In the genomic region with DNA sequence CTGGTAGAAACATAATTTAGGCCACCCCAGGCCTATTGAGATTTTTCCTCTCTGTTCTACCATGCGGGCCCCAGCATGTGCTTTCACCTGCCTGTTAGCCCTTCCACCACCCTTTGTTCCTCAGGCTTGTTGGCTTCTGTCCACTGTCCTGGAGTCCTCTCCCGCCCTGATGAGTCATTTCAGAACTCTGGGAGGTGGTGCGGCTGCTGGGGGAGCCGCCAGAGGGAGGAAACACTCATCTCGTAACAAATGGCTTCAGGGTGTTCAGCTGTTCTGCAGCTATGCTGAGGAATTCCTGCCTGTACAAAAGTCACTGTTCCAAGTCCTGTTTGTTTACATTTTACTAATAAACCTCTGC, we compare ENCODE assay signal across 9 cellular contexts. TPM values are rescaled to one million over a fixed set of nuclear protein-coding genes. Genes with fewer than 3 reads are reported as not detected.
DNase-seq lines count a peak whose midpoint lies in the region; ATAC-seq, FAIRE-seq and TF ChIP-seq lines count a peak whose summit lies in the region.
"Had no signal": no experiment of that assay in that cellular context is flagged by ENCODE, and none has a peak within 500 bp of the region (broad histone marks: within the 10 kb centered on the region; RNA-seq: fewer than 3 reads in every experiment).

No MANE protein-coding gene starts in this region.

- no peaks in the 10 kb centered on the region for H3K9me3 ChIP-seq in astrocyte (ENCODE audit: insufficient read depth, low read depth, low read length)
- H3K9me3 ChIP-seq in skeletal muscle tissue (ENCODE audit: control insufficient read depth in 3 of 3, low read length in 3 of 3): no peaks in the 10 kb centered on the region
- H3K9me3 ChIP-seq in WERI-Rb-1 (ENCODE audit: severe bottlenecking): no peaks in the 10 kb centered on the region

- no peaks in the 10 kb centered on the region for H3K27me3 ChIP-seq in astrocyte (ENCODE audit: insufficient read depth, low read length)
- no peaks in the 10 kb centered on the region for H3K27me3 ChIP-seq in skeletal muscle tissue (ENCODE audit: control insufficient read depth in 3 of 3, insufficient read depth in 3 of 3, low read length in 3 of 3)
- no peaks in the 10 kb centered on the region for H3K27me3 ChIP-seq in WERI-Rb-1 (ENCODE audit: insufficient read depth, low read depth, severe bottlenecking)

- FAIRE-seq in astrocyte (lab: Jason Lieb, UNC): peak; percentile 89

- TF ChIP-seq CTCF in AG10803 (conservative IDR thresholded peaks at IDR 0.05; ENCODE audit: low read length) (peak; percentile 70), LNCaP clone FGC (IDR thresholded peaks at IDR 0.05; ENCODE audit: control insufficient read depth, extremely low read depth, insufficient read depth) (peak; percentile 47), astrocyte (IDR thresholded peaks at IDR 0.05; ENCODE audit: insufficient read depth, low read depth, low read length) (peak; percentile 48), WERI-Rb-1 (IDR thresholded peaks at IDR 0.05; ENCODE audit: low read depth, low read length) (no peak)

- peak overlapping the region; percentile 71 for H2AFZ ChIP-seq in astrocyte (ENCODE audit: low read depth, low read length)

- H3K9ac ChIP-seq in astrocyte (ENCODE audit: low read length): peak overlapping the region; percentile 44
- H3K9ac ChIP-seq in skeletal muscle tissue (ENCODE audit: low read depth in 1 of 3, low read length in 3 of 3): peak overlapping the region in 2 of 3 donors; percentile 18 to 65

- no peaks in the 10 kb centered on the region for H3K9me3 Mint-ChIP-seq in astrocyte (ENCODE audit: unreplicated experiment)
- H3K9me3 Mint-ChIP-seq: activated naive CD4-positive, alpha-beta T cell treated with anti-CD3 and anti-CD28 coated beads, Interleukin-2, amount 50 U/mL, for 24 hours had no signal

- H3K36me3 Mint-ChIP-seq in astrocyte (ENCODE audit: low read depth, unreplicated experiment): no peaks in the 10 kb centered on the region
- H3K36me3 Mint-ChIP-seq: activated naive CD4-positive, alpha-beta T cell treated with anti-CD3 and anti-CD28 coated beads, Interleukin-2, amount 50 U/mL, for 24 hours had no signal

- H3K36me3 ChIP-seq in astrocyte (ENCODE audit: insufficient read depth, low read length): no peaks in the 10 kb centered on the region
- no peaks in the 10 kb centered on the region for H3K36me3 ChIP-seq in skeletal muscle tissue (ENCODE audit: control insufficient read depth in 3 of 3, insufficient read depth in 3 of 3, low read length in 3 of 3)
- H3K36me3 ChIP-seq in WERI-Rb-1: no peaks in the 10 kb centered on the region

- no peaks in the 10 kb centered on the region for H3K79me2 ChIP-seq in astrocyte (ENCODE audit: insufficient read depth, low read length)

- no peak for ATAC-seq in GM18498 (IDR thresholded peaks at IDR 0.05; ENCODE audit: unreplicated experiment)

- peaks cover 21% of the 10 kb centered on the region for H3K4me1 ChIP-seq in astrocyte (ENCODE audit: insufficient read depth, low read length)
- peaks cover 10 to 31% (median 22%) of the 10 kb centered on the region in 3 donors for H3K4me1 ChIP-seq in skeletal muscle tissue (ENCODE audit: control insufficient read depth in 3 of 3, insufficient read depth in 3 of 3, low read length in 3 of 3)

- H3K4me3 Mint-ChIP-seq in astrocyte (ENCODE audit: unreplicated experiment): peak overlapping the region; percentile 29
- H3K4me3 Mint-ChIP-seq: activated naive CD4-positive, alpha-beta T cell treated with anti-CD3 and anti-CD28 coated beads, Interleukin-2, amount 50 U/mL, for 24 hours had no signal

- H3K27ac Mint-ChIP-seq in astrocyte (ENCODE audit: unreplicated experiment): peak overlapping the region; percentile 67
- H3K27ac Mint-ChIP-seq: activated naive CD4-positive, alpha-beta T cell treated with anti-CD3 and anti-CD28 coated beads, Interleukin-2, amount 50 U/mL, for 24 hours had no signal

- peak overlapping the region; percentile 64 for H3K4me2 ChIP-seq in astrocyte (ENCODE audit: low read length)

- peaks cover 25% of the 10 kb centered on the region for H3K4me1 Mint-ChIP-seq in astrocyte (ENCODE audit: low read depth, unreplicated experiment)
- H3K4me1 Mint-ChIP-seq: activated naive CD4-positive, alpha-beta T cell treated with anti-CD3 and anti-CD28 coated beads, Interleukin-2, amount 50 U/mL, for 24 hours had no signal

- H4K20me1 ChIP-seq in astrocyte (ENCODE audit: insufficient read depth, low read length): no peaks in the 10 kb centered on the region

- no peak overlapping the region for H3K4me3 ChIP-seq in AG10803 (ENCODE audit: low read length)
- no peak overlapping the region for H3K4me3 ChIP-seq in LNCaP clone FGC (ENCODE audit: low read depth, low read length)
- H3K4me3 ChIP-seq in astrocyte (ENCODE audit: insufficient read depth, low read depth, low read length): no peak overlapping the region
- H3K4me3 ChIP-seq in skeletal muscle tissue (ENCODE audit: low read length in 3 of 3): no peak overlapping the region
- H3K4me3 ChIP-seq in WERI-Rb-1 (ENCODE audit: low read depth, low read length): no peak overlapping the region

- peak; percentile 96 for DNase-seq in AG10803 (ENCODE audit: low read depth)
- peak; percentile 93 for DNase-seq in LNCaP clone FGC (ENCODE audit: low read depth)
- peak; percentile 95 for DNase-seq in astrocyte (ENCODE audit: low read depth)
- peak; percentile 3 for DNase-seq in iPS DF 4.7 (ENCODE audit: extremely low read depth, low spot score)
- no peak for DNase-seq in NCI-H1436 treated with DMSO at 0.1 percent for 48 hours (lab: John Stamatoyannopoulos, UW)
- DNase-seq in WERI-Rb-1: no peak

- peaks cover 2% of the 10 kb centered on the region for H3K27me3 Mint-ChIP-seq in astrocyte (ENCODE audit: low read depth, unreplicated experiment)
- H3K27me3 Mint-ChIP-seq: activated naive CD4-positive, alpha-beta T cell treated with anti-CD3 and anti-CD28 coated beads, Interleukin-2, amount 50 U/mL, for 24 hours had no signal

- H3K27ac ChIP-seq in astrocyte (ENCODE audit: low read depth, low read length) (peak overlapping the region; percentile 67), skeletal muscle tissue (ENCODE audit: low read depth, low read length) (peak overlapping the region; percentile 70), WERI-Rb-1 (no peak overlapping the region)

RNA-seq across cellular contexts. Expression of gene LRTM1, which starts 36.3 kb away (rescaled TPM):
- not detected in 2 replicates for total RNA-seq in astrocyte
- 106 TPM for total RNA-seq in skeletal muscle tissue

Comparison
In these comparisons a context has a peak if more than half of its experiments do, and no peak if none do; other contexts are left out.
1. DNase-seq: peak in AG10803 (single experiment), LNCaP clone FGC (single experiment), astrocyte (single experiment) and iPS DF 4.7 (single experiment); none in NCI-H1436 treated with DMSO at 0.1 percent for 48 hours (single experiment) and WERI-Rb-1 (single experiment).
2. RNA of gene LRTM1, which starts 36.3 kb away (total RNA-seq): 106 TPM in skeletal muscle tissue (single experiment); not detected in astrocyte; every median in the first group is over 100 times any median in the second.